ENCODE assay signal across 10 cellular contexts in the genomic region with DNA sequence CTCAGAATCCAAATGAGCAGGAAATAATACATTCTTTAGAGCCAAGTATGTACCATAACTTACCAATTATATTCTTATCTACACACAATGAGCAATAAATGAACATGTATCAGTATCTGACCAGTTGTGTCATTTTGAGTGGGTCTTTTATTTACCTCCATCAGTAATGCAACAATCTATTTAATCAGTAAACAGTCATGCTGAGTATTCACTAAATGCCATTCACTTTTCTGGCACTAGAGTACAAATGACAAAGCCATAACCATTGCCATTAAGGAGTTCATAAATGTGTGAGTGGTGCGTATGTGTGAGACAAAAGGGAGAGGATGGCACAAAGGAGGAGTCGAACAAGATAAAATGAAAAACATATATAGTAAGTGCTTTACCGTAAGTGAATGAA. TPM values are rescaled to one million over a fixed set of nuclear protein-coding genes. Genes with fewer than 3 reads are reported as not detected.
DNase-seq lines count a peak whose midpoint lies in the region; ATAC-seq, FAIRE-seq and TF ChIP-seq lines count a peak whose summit lies in the region.
"Had no signal": no experiment of that assay in that cellular context is flagged by ENCODE, and none has a peak within 500 bp of the region (broad histone marks: within the 10 kb centered on the region; RNA-seq: fewer than 3 reads in every experiment).

No MANE protein-coding gene starts in this region.

- H3K36me3 ChIP-seq in K562 (ENCODE audit: control insufficient read depth, insufficient read depth, low read length): peaks cover 13% of the 10 kb centered on the region; the same call in 2 of the 3 replicates

- H3K27me3 Mint-ChIP-seq in activated naive CD4-positive, alpha-beta T cell treated with anti-CD3 and anti-CD28 coated beads, Interleukin-2, amount 10 ng/mL, durations not matched to agents 7 days and 5 days: peaks cover 8% of the 10 kb centered on the region
- H3K27me3 Mint-ChIP-seq in stimulated activated naive B cell treated with anti-CD40 and anti-IgM and Interleukin-4, amounts not matched to agents 10 μg/mL and 1 μg/mL and 100 μg/mL, for 72 hours: peaks cover 0 to 7% of the 10 kb centered on the region in 2 donors

- H2AFZ ChIP-seq in K562 (ENCODE audit: low read depth, low read length): no peak overlapping the region

- in situ Hi-C loops in K562 (cut with MboI): loop anchor here (25.0 kb wide), 1 partner anchor 1068 kb away; a partner anchor contains a TSS

- no peaks in the 10 kb centered on the region for H3K9me3 Mint-ChIP-seq in activated naive CD4-positive, alpha-beta T cell treated with anti-CD3 and anti-CD28 coated beads, Interleukin-2, amount 10 ng/mL, durations not matched to agents 7 days and 5 days
- peaks cover 0 to 4% of the 10 kb centered on the region in 2 donors for H3K9me3 Mint-ChIP-seq in activated naive CD4-positive, alpha-beta T cell treated with anti-CD3 and anti-CD28 coated beads, Interleukin-2, amount 50 U/mL, for 72 hours
- no peaks in the 10 kb centered on the region for H3K9me3 Mint-ChIP-seq in stimulated activated naive B cell treated with anti-CD40 and anti-IgM and Interleukin-4, amounts not matched to agents 10 μg/mL and 1 μg/mL and 100 μg/mL, for 72 hours

- TF ChIP-seq CTCF in K562 (IDR thresholded peaks at IDR 0.05 in 2 of 3, conservative IDR thresholded peaks at IDR 0.05 in 1 of 3; ENCODE audit: insufficient read depth in 2 of 3, low read depth in 1 of 3, low read length in 3 of 3): no peak

- peaks cover 21% of the 10 kb centered on the region for H3K36me3 Mint-ChIP-seq in activated naive CD4-positive, alpha-beta T cell treated with anti-CD3 and anti-CD28 coated beads, Interleukin-2, amount 10 ng/mL, durations not matched to agents 7 days and 5 days
- H3K36me3 Mint-ChIP-seq in activated naive CD4-positive, alpha-beta T cell treated with anti-CD3 and anti-CD28 coated beads, Interleukin-2, amount 50 U/mL, for 72 hours: peaks cover 30 to 31% of the 10 kb centered on the region in 2 donors
- peaks cover 9 to 14% of the 10 kb centered on the region in 2 donors for H3K36me3 Mint-ChIP-seq in stimulated activated naive B cell treated with anti-CD40 and anti-IgM and Interleukin-4, amounts not matched to agents 10 μg/mL and 1 μg/mL and 100 μg/mL, for 72 hours

- H3K4me3 ChIP-seq in K562: no peak overlapping the region

- H3K9me1 ChIP-seq in K562 (ENCODE audit: control insufficient read depth, insufficient read depth, low read length): no peaks in the 10 kb centered on the region

- DNase-seq in activated naive CD4-positive, alpha-beta T cell treated with anti-CD3 and anti-CD28 coated beads, Interleukin-2, amount 10 ng/mL, durations not matched to agents 7 days and 5 days: no peak
- no peak for DNase-seq in activated naive CD4-positive, alpha-beta T cell treated with anti-CD3 and anti-CD28 coated beads, Interleukin-2, amount 50 U/mL, for 72 hours (ENCODE audit: low spot score in 2 of 2)
- DNase-seq in NCI-H345 (lab: John Stamatoyannopoulos, UW) (peak; percentile 80), K562 (ENCODE audit: extremely low read depth in 1 of 4, low spot score in 3 of 4) (no peak), HPDE6-E6E7 (ENCODE audit: extremely low spot score) (no peak), SHP77 (lab: John Stamatoyannopoulos, UW) (no peak)
- DNase-seq in stimulated activated naive B cell treated with anti-CD40 and anti-IgM and Interleukin-4, amounts not matched to agents 10 μg/mL and 1 μg/mL and 100 μg/mL, for 72 hours: no peak
- DNase-seq: NCI-H446 treated with DMSO at 0.1 percent for 48 hours, right cardiac atrium had no signal

- 83% methylated on average over 3 of the region's 3 CpGs for WGBS in K562 (ENCODE audit: insufficient coverage, low coverage, missing lambda C conversion rate)

- H3K4me3 Mint-ChIP-seq in activated naive CD4-positive, alpha-beta T cell treated with anti-CD3 and anti-CD28 coated beads, Interleukin-2, amount 10 ng/mL, durations not matched to agents 7 days and 5 days: peak overlapping the region; percentile 3
- peak overlapping the region; percentile 10 to 58 for H3K4me3 Mint-ChIP-seq in stimulated activated naive B cell treated with anti-CD40 and anti-IgM and Interleukin-4, amounts not matched to agents 10 μg/mL and 1 μg/mL and 100 μg/mL, for 72 hours

- no peak overlapping the region for H3K9ac ChIP-seq in K562 (ENCODE audit: insufficient read depth in 1 of 2, low read depth in 2 of 2, low read length in 2 of 2)

- no peak for TF ChIP-seq RAD21 in K562 (CRISPR knock-in tag; conservative IDR thresholded peaks at IDR 0.05 in 1 of 2, IDR thresholded peaks at IDR 0.05 in 1 of 2)

- H4K20me1 ChIP-seq in K562 (replicated peaks; ENCODE audit: control insufficient read depth, insufficient read depth, low read length): no peaks in the 10 kb centered on the region

- CTCF ChIA-PET in activated naive CD4-positive, alpha-beta T cell treated with anti-CD3 and anti-CD28 coated beads, Interleukin-2, amount 10 ng/mL, durations not matched to agents 7 days and 5 days (lab: Charles Lee): interaction anchor here (4.5 kb wide), 1 partner anchor 18 kb away, joined by 18 read pairs; no protein-coding TSS in a partner anchor
- CTCF ChIA-PET in K562 (lab: Yijun Ruan, JAX; ENCODE audit: low intra/inter-chr PET ratio): no interaction called here

- peaks cover 36% of the 10 kb centered on the region for H3K79me2 ChIP-seq in K562 (ENCODE audit: control insufficient read depth, insufficient read depth, low read length)

- no peak overlapping the region for H3K27ac ChIP-seq in K562 (ENCODE audit: extremely low read depth, low read depth, low read length)

- H3K4me1 Mint-ChIP-seq in activated naive CD4-positive, alpha-beta T cell treated with anti-CD3 and anti-CD28 coated beads, Interleukin-2, amount 10 ng/mL, durations not matched to agents 7 days and 5 days: peaks cover 42% of the 10 kb centered on the region
- H3K4me1 Mint-ChIP-seq in stimulated activated naive B cell treated with anti-CD40 and anti-IgM and Interleukin-4, amounts not matched to agents 10 μg/mL and 1 μg/mL and 100 μg/mL, for 72 hours: peaks cover 18 to 34% of the 10 kb centered on the region in 2 donors

- H3K4me1 ChIP-seq in K562 (replicated peaks in 1 of 2; ENCODE audit: control insufficient read depth in 2 of 2, insufficient read depth in 2 of 2, low read length in 2 of 2): no peaks in the 10 kb centered on the region; a peak in 2 of 5 replicates

- intact Hi-C loops in K562 (cut with micrococcal nuclease): loop anchor here (10.0 kb wide), 1 partner anchor 536 kb away; no protein-coding TSS in a partner anchor

- ATAC-seq in activated naive CD4-positive, alpha-beta T cell treated with anti-CD3 and anti-CD28 coated beads, Interleukin-2, amount 50 U/mL, for 72 hours: no peak
- ATAC-seq in K562 (no peak), GM18909 (IDR thresholded peaks at IDR 0.05; ENCODE audit: poor library complexity, unreplicated experiment) (no peak)
- ATAC-seq in stimulated activated naive B cell treated with anti-CD40 and anti-IgM and Interleukin-4, amounts not matched to agents 10 μg/mL and 1 μg/mL and 100 μg/mL, for 72 hours (replicated peaks): no peak
- ATAC-seq: right cardiac atrium had no signal

- BruUV-seq in K562 (replicated peaks; lab: Mats Ljungman, UMichigan): no TSS peak

- FAIRE-seq in K562 (lab: Jason Lieb, UNC): no peak

- H3K9me3 ChIP-seq in K562 (replicated peaks; ENCODE audit: control insufficient read depth, insufficient read depth, low read depth, low read length): no peaks in the 10 kb centered on the region

- H3K27ac Mint-ChIP-seq in activated naive CD4-positive, alpha-beta T cell treated with anti-CD3 and anti-CD28 coated beads, Interleukin-2, amount 10 ng/mL, durations not matched to agents 7 days and 5 days: no peak overlapping the region
- H3K27ac Mint-ChIP-seq in activated naive CD4-positive, alpha-beta T cell treated with anti-CD3 and anti-CD28 coated beads, Interleukin-2, amount 50 U/mL, for 72 hours: peak overlapping the region in 1 of 2 donors; percentile 98
- no peak overlapping the region for H3K27ac Mint-ChIP-seq in stimulated activated naive B cell treated with anti-CD40 and anti-IgM and Interleukin-4, amounts not matched to agents 10 μg/mL and 1 μg/mL and 100 μg/mL, for 72 hours

- 0 out of 2 replicates have a peak overlapping the region, but pooled peaks have one; percentile 3 for H3K4me2 ChIP-seq in K562 (ENCODE audit: insufficient read depth, low read length)

- no peak for TF ChIP-seq POLR2A in K562 (conservative IDR thresholded peaks at IDR 0.05)

- POLR2A ChIA-PET in K562 (lab: Yijun Ruan, JAX): no interaction called here

- H3K27me3 ChIP-seq in K562 (ENCODE audit: control insufficient read depth in 2 of 2, insufficient read depth in 2 of 2, low read length in 2 of 2): no peaks in the 10 kb centered on the region

- TF ChIP-seq EP300 in K562 (IDR thresholded peaks at IDR 0.05; ENCODE audit: low read length): no peak

RNA-seq across cellular contexts. Expression of a gene that starts 1.5 kb away (rescaled TPM):
- 100 to 1,000 TPM; 107 to 136 TPM for total RNA-seq in activated naive CD4-positive, alpha-beta T cell treated with anti-CD3 and anti-CD28 coated beads, Interleukin-2, amount 50 U/mL, for 72 hours
- total RNA-seq in K562 (2011; cell fraction: chromatin; rRNA removed; ENCODE audit: low replicate concordance): 14.2 and 24.7 TPM in 2 replicates
- total RNA-seq in K562 (2011; cell fraction: nucleolus; rRNA removed): 11.5 and 12.9 TPM in 2 replicates
- 16.8 and 24.9 TPM in 2 replicates for total RNA-seq in K562 (2011; cell fraction: nucleoplasm; rRNA removed)
- total RNA-seq in K562 (2014; rRNA removed): 53.4 and 58.5 TPM in 2 replicates
- 91.0 and 101 TPM in 2 replicates for total RNA-seq in K562 (2014; rRNA removed; fragmentation: Illumina TruSeq; extraction: Trizol)
- total RNA-seq in K562 (2015; rRNA removed; fragmentation: Illumina TruSeq; extraction: Trizol): 67.0 and 74.7 TPM in 2 replicates
- total RNA-seq in K562 (2021): 116 and 119 TPM in 2 replicates
- 83.0 and 134 TPM in 2 replicates for polyA plus RNA-seq in K562 (2011; rRNA removed)
- polyA plus RNA-seq in K562 (2011; cell fraction: cytosol; rRNA removed): 56.3 and 66.0 TPM in 2 replicates
- polyA plus RNA-seq in K562 (2011; cell fraction: nucleus; rRNA removed): 13.9 and 15.3 TPM in 2 replicates
- polyA plus RNA-seq in K562 (2012): 66.9 and 121 TPM in 2 replicates
- polyA plus RNA-seq in K562 (2014; fragmentation: Illumina TruSeq; extraction: Trizol): 89.5 and 98.1 TPM in 2 replicates
- polyA plus RNA-seq in K562 (2014; fragmentation: Nextera tagmentation; extraction: Ambion mirVana): 100 to 1,000 TPM in 1 of 2 experiments, 10 to 100 TPM in 1; 85.7 to 131 TPM
- 86.6 and 99.9 TPM in 2 replicates for polyA plus RNA-seq in K562 (2014; rRNA removed)
- 111 and 130 TPM in 2 replicates for polyA minus RNA-seq in K562 (2011; rRNA and poly(A)+ RNA removed)
- 68.4 and 83.7 TPM in 2 replicates for polyA minus RNA-seq in K562 (2011; cell fraction: cytosol; rRNA and poly(A)+ RNA removed)
- polyA minus RNA-seq in K562 (2011; cell fraction: nucleus; rRNA and poly(A)+ RNA removed): 14.5 and 19.5 TPM in 2 replicates

RNA-seq across cellular contexts. Expression of a gene that starts 30.4 kb away (rescaled TPM):
- 10 to 100 TPM; 33.5 to 36.2 TPM for total RNA-seq in activated naive CD4-positive, alpha-beta T cell treated with anti-CD3 and anti-CD28 coated beads, Interleukin-2, amount 50 U/mL, for 72 hours
- 2.0 TPM in 2 replicates for total RNA-seq in K562 (2011; cell fraction: chromatin; rRNA removed; ENCODE audit: low replicate concordance)
- total RNA-seq in K562 (2011; cell fraction: nucleolus; rRNA removed): 2.1 and 2.3 TPM in 2 replicates
- 1.7 TPM in 2 replicates for total RNA-seq in K562 (2011; cell fraction: nucleoplasm; rRNA removed)
- total RNA-seq in K562 (2014; rRNA removed): 8.5 and 12.0 TPM in 2 replicates
- 7.8 and 9.2 TPM in 2 replicates for total RNA-seq in K562 (2014; rRNA removed; fragmentation: Illumina TruSeq; extraction: Trizol)
- 9.2 and 9.3 TPM in 2 replicates for total RNA-seq in K562 (2015; rRNA removed; fragmentation: Illumina TruSeq; extraction: Trizol)
- 5.9 and 7.4 TPM in 2 replicates for total RNA-seq in K562 (2021)
- 3.9 and 5.8 TPM in 2 replicates for polyA plus RNA-seq in K562 (2011; rRNA removed)
- polyA plus RNA-seq in K562 (2011; cell fraction: cytosol; rRNA removed): 1.8 and 3.1 TPM in 2 replicates
- 1.9 and 2.0 TPM in 2 replicates for polyA plus RNA-seq in K562 (2011; cell fraction: nucleus; rRNA removed)
- 8.6 and 12.2 TPM in 2 replicates for polyA plus RNA-seq in K562 (2012)
- polyA plus RNA-seq in K562 (2014; fragmentation: Illumina TruSeq; extraction: Trizol): 5.6 and 5.9 TPM in 2 replicates
- polyA plus RNA-seq in K562 (2014; fragmentation: Nextera tagmentation; extraction: Ambion mirVana): 10 to 100 TPM; 14.2 to 15.5 TPM
- polyA plus RNA-seq in K562 (2014; rRNA removed): 5.5 and 9.0 TPM in 2 replicates
- polyA minus RNA-seq in K562 (2011; rRNA and poly(A)+ RNA removed): 4.9 and 6.2 TPM in 2 replicates
- 3.8 and 4.7 TPM in 2 replicates for polyA minus RNA-seq in K562 (2011; cell fraction: cytosol; rRNA and poly(A)+ RNA removed)
- 1.2 and 3.4 TPM in 2 replicates for polyA minus RNA-seq in K562 (2011; cell fraction: nucleus; rRNA and poly(A)+ RNA removed)
